Comparison of ENCODE assay signal across 9 cellular contexts in genomic region chr2:127226520-127227263, GRCh38. TPM values are rescaled to one million over a fixed set of nuclear protein-coding genes. Genes with fewer than 3 reads are reported as not detected.
A peak's percentile ranks its signal among the peaks of the same experiment; 100 is the strongest.
DNase-seq lines count a peak whose midpoint lies in the region; ATAC-seq, FAIRE-seq and TF ChIP-seq lines count a peak whose summit lies in the region.
"Had no signal": no experiment of that assay in that cellular context is flagged by ENCODE, and none has a peak within 500 bp of the region (broad histone marks: within the 10 kb centered on the region; RNA-seq: fewer than 3 reads in every experiment).

No MANE protein-coding gene starts in this region.

- peak; percentile 32 for DNase-seq in AG09319 (ENCODE audit: extremely low read depth, low read depth)
- no peak for DNase-seq in keratinocyte (ENCODE audit: low read depth, low spot score)
- DNase-seq in upper lobe of left lung, result peak in 1 of 2 donors; percentile 87
- no peak for DNase-seq in NCI-H146 (lab: John Stamatoyannopoulos, UW)

- peak overlapping the region; percentile 55 for H2AFZ ChIP-seq in keratinocyte (ENCODE audit: control insufficient read depth, low read length)

- no peaks in the 10 kb centered on the region for H3K9me1 ChIP-seq in keratinocyte (ENCODE audit: control insufficient read depth, extremely low read depth, insufficient read depth, low read length)

- H3K4me2 ChIP-seq in keratinocyte (ENCODE audit: control insufficient read depth, extremely low read depth, insufficient read depth, low read depth, low read length), result peak overlapping the region; percentile 83

- peak overlapping the region; percentile 48 for H3K9ac ChIP-seq in keratinocyte (ENCODE audit: control insufficient read depth, extremely low read depth, insufficient read depth, low read length)

- WGBS in upper lobe of left lung, 2 donors, result 20 to 24% methylated on average over 10 of the region's 10 CpGs

- no peaks in the 10 kb centered on the region for H3K9me3 ChIP-seq in keratinocyte (ENCODE audit: control insufficient read depth, low read depth, low read length)
- H3K9me3 ChIP-seq in upper lobe of left lung, result no peaks in the 10 kb centered on the region

- peak overlapping the region; percentile 46 for H3K27ac ChIP-seq in keratinocyte (ENCODE audit: control insufficient read depth, insufficient read depth, low read length)
- peak overlapping the region in 2 of 4 donors; percentile 28 to 54 for H3K27ac ChIP-seq in upper lobe of left lung

- peak; percentile 9 to 84 (median 20) for TF ChIP-seq EP300 in upper lobe of left lung (IDR thresholded peaks at IDR 0.05)

- no peak for FAIRE-seq in keratinocyte (lab: Jason Lieb, UNC)
- FAIRE-seq: H1 had no signal

- H3K36me3 ChIP-seq in keratinocyte (ENCODE audit: control insufficient read depth in 2 of 2, extremely low read depth in 1 of 2, insufficient read depth in 2 of 2, low read length in 2 of 2), result no peaks in the 10 kb centered on the region
- H3K36me3 ChIP-seq in upper lobe of left lung, result no peaks in the 10 kb centered on the region

- no peaks in the 10 kb centered on the region for H3K27me3 ChIP-seq in keratinocyte (ENCODE audit: control insufficient read depth, extremely low read depth, insufficient read depth, low read length)
- no peaks in the 10 kb centered on the region for H3K27me3 ChIP-seq in upper lobe of left lung

- no peaks in the 10 kb centered on the region for H3K79me2 ChIP-seq in keratinocyte (ENCODE audit: control insufficient read depth, insufficient read depth, low read length)

- ATAC-seq in GM19351 (IDR thresholded peaks at IDR 0.05; ENCODE audit: unreplicated experiment) (peak; percentile 95), HG03565 (IDR thresholded peaks at IDR 0.05; ENCODE audit: unreplicated experiment) (peak; percentile 84), upper lobe of left lung (ENCODE audit: low FRiP score in 2 of 2) (peak; percentile 76 to 93), GM18498 (IDR thresholded peaks at IDR 0.05; ENCODE audit: unreplicated experiment) (no peak)

- peaks cover 15% of the 10 kb centered on the region for H3K4me1 ChIP-seq in keratinocyte (ENCODE audit: control insufficient read depth, extremely low read depth, insufficient read depth, low read length)
- peaks cover 0 to 15% (median 6%) of the 10 kb centered on the region in 4 donors for H3K4me1 ChIP-seq in upper lobe of left lung

- dilution Hi-C loops in keratinocyte (cut with MboI; ENCODE audit: extremely low pct_ligation_motif_present, low sequenced_read_pairs), result no loop called here

- TF ChIP-seq CTCF in AG09319 (IDR thresholded peaks at IDR 0.05; ENCODE audit: low read depth, low read length), result no peak
- TF ChIP-seq CTCF in WI38 (IDR thresholded peaks at IDR 0.05; ENCODE audit: low read depth, low read length), result no peak
- TF ChIP-seq CTCF in keratinocyte (optimal IDR thresholded peaks at IDR 0.05 in 1 of 3, IDR thresholded peaks at IDR 0.05 in 1 of 3, conservative IDR thresholded peaks at IDR 0.05 in 1 of 3; ENCODE audit: extremely low read depth in 1 of 3, insufficient read depth in 2 of 3, low read length in 3 of 3), result no peak
- no peak for TF ChIP-seq CTCF in upper lobe of left lung (IDR thresholded peaks at IDR 0.05)

- peak overlapping the region; percentile 1 for H3K4me3 ChIP-seq in WI38 (ENCODE audit: low read depth, low read length)
- peak overlapping the region in 1 of 3 experiments; percentile 39 for H3K4me3 ChIP-seq in keratinocyte (ENCODE audit: control insufficient read depth in 2 of 3, extremely low read depth in 1 of 3, insufficient read depth in 2 of 3, low read depth in 1 of 3, low read length in 3 of 3)
- peak overlapping the region in 1 of 4 donors; percentile 13 for H3K4me3 ChIP-seq in upper lobe of left lung

- no peak for TF ChIP-seq POLR2A in upper lobe of left lung (IDR thresholded peaks at IDR 0.05)

- no peaks in the 10 kb centered on the region for H4K20me1 ChIP-seq in keratinocyte (ENCODE audit: control insufficient read depth, extremely low read depth, insufficient read depth, low read length)

RNA-seq across cellular contexts. Expression of gene CYP27C1, which starts 6.6 kb away (rescaled TPM):
- 3.1 to 7.9 TPM (median 6.1 TPM) in 3 replicates for polyA plus RNA-seq in keratinocyte
- 2.2 TPM for polyA plus RNA-seq in keratinocyte (2011; ENCODE audit: low read depth)
- 4.0 and 4.8 TPM in 2 replicates for polyA plus RNA-seq in keratinocyte (2011; cell fraction: cytosol; rRNA removed)
- 10.8 and 12.3 TPM in 2 replicates for polyA plus RNA-seq in keratinocyte (2011; cell fraction: nucleus; rRNA removed)
- polyA plus RNA-seq in keratinocyte (2012; ENCODE audit: low replicate concordance), result 2.3 and 7.4 TPM in 2 replicates
- 2.9 to 6.9 TPM (median 4.4 TPM) in 3 replicates for polyA minus RNA-seq in keratinocyte
- polyA minus RNA-seq in keratinocyte (2011; cell fraction: cytosol; rRNA and poly(A)+ RNA removed), result 1.3 TPM
- 1.6 and 3.5 TPM in 2 replicates for polyA minus RNA-seq in keratinocyte (2011; cell fraction: nucleus; rRNA and poly(A)+ RNA removed)
- under 1 TPM in 4 of 6 donors, not detected in 2; 0.11 to 0.39 (median 0.14) TPM for total RNA-seq in upper lobe of left lung
